Comparison of ENCODE assay signal across 12 cellular contexts in genomic region chr5:102711525-102712240, GRCh38.
"Had no signal": no experiment of that assay in that cellular context is flagged by ENCODE, and none has a peak within 500 bp of the region (broad histone marks: within the 10 kb centered on the region; RNA-seq: fewer than 3 reads in every experiment).

No MANE protein-coding gene starts in this region.

- H3K4me3 ChIP-seq: psoas muscle had no signal

- H3K27ac ChIP-seq: psoas muscle had no signal

- H3K9me3 ChIP-seq: psoas muscle had no signal

- DNase-seq: activated B cell treated with CpG ODN at 0.5 μM for 24 hours; activated CD4-positive, alpha-beta T cell treated with anti-CD3 and anti-CD28 coated beads, Interleukin-2, amount 10 ng/mL, durations not matched to agents 7 days and 5 days; activated CD8-positive, alpha-beta memory T cell treated with anti-CD3 and anti-CD28 coated beads for 24 hours; activated naive CD4-positive, alpha-beta T cell treated with Interleukin-2 at 50 U/mL for 16 hours; effector memory CD8-positive, alpha-beta T cell; glutamatergic neuron; left colon; psoas muscle; stimulated activated CD4-positive, alpha-beta T cell treated with anti-CD3 and anti-CD28 coated beads, Interleukin-12 subunit alpha, Interleukin-12 subunit beta, amount 100 ng/mL, for 4 hours; stimulated activated CD4-positive, alpha-beta T cell treated with anti-CD3 and anti-CD28 coated beads, Interleukin-2, amount 100 ng/mL, for 48 hours; stimulated activated naive CD4-positive, alpha-beta T cell treated with Interleukin-2 at 50 U/mL for 16 hours; T-helper 2 cell had no signal

- H3K4me1 ChIP-seq: psoas muscle had no signal

- ATAC-seq: effector memory CD8-positive, alpha-beta T cell; left colon; psoas muscle had no signal
